Comparison of ENCODE assay signal across 2 cellular contexts in the genomic region with DNA sequence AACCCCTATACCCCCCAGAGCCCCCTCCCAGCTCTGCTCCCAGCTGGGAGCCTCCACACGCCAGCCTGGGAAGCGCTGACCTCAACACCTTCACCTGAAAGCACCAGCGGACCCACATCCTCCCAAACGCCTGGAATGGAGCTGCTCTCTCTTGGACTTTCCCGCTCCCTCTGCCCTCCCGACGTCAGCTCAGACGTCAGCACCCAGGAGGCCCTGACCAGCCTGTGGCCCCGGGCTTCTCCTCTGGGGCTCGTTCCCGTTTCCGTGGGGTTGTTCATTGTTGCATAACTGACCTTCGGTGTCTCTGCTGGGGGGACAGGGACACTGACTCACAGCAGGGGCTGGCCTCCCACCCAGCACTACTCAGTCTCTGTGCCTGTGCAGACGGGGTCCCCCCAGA.
TF ChIP-seq lines count a peak whose summit lies in the region.

No MANE protein-coding gene starts in this region.

TF ChIP-seq in K562, 482 proteins besides CTCF, POLR2A, EP300 and RAD21:
- TF ChIP-seq, protein P1, sequence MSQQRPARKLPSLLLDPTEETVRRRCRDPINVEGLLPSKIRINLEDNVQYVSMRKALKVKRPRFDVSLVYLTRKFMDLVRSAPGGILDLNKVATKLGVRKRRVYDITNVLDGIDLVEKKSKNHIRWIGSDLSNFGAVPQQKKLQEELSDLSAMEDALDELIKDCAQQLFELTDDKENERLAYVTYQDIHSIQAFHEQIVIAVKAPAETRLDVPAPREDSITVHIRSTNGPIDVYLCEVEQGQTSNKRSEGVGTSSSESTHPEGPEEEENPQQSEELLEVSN (IDR thresholded peaks at IDR 0.05; ENCODE audit: borderline replicate concordance in 1 of 2, extremely low read depth in 1 of 2, insufficient read depth in 1 of 2, insufficient read length in 1 of 2, low read depth in 1 of 2, low read length in 1 of 2, poor library complexity in 1 of 2, severe bottlenecking in 1 of 2), result peak in 1 of 2 experiments; percentile 48
- no peak for TF ChIP-seq NCOA1 (IDR thresholded peaks at IDR 0.05; ENCODE audit: low read depth)

TF ChIP-seq in HepG2, 621 proteins besides CTCF, POLR2A, EP300 and RAD21:
- no peak for TF ChIP-seq STAT5B (CRISPR knock-in tag; IDR thresholded peaks at IDR 0.05)
- TF ChIP-seq, protein P2, sequence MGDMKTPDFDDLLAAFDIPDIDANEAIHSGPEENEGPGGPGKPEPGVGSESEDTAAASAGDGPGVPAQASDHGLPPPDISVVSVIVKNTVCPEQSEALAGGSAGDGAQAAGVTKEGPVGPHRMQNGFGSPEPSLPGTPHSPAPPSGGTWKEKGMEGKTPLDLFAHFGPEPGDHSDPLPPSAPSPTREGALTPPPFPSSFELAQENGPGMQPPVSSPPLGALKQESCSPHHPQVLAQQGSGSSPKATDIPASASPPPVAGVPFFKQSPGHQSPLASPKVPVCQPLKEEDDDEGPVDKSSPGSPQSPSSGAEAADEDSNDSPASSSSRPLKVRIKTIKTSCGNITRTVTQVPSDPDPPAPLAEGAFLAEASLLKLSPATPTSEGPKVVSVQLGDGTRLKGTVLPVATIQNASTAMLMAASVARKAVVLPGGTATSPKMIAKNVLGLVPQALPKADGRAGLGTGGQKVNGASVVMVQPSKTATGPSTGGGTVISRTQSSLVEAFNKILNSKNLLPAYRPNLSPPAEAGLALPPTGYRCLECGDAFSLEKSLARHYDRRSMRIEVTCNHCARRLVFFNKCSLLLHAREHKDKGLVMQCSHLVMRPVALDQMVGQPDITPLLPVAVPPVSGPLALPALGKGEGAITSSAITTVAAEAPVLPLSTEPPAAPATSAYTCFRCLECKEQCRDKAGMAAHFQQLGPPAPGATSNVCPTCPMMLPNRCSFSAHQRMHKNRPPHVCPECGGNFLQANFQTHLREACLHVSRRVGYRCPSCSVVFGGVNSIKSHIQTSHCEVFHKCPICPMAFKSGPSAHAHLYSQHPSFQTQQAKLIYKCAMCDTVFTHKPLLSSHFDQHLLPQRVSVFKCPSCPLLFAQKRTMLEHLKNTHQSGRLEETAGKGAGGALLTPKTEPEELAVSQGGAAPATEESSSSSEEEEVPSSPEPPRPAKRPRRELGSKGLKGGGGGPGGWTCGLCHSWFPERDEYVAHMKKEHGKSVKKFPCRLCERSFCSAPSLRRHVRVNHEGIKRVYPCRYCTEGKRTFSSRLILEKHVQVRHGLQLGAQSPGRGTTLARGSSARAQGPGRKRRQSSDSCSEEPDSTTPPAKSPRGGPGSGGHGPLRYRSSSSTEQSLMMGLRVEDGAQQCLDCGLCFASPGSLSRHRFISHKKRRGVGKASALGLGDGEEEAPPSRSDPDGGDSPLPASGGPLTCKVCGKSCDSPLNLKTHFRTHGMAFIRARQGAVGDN (CRISPR knock-in tag; IDR thresholded peaks at IDR 0.05), result 0 out of 2 replicates have a peak, but pooled peaks have one; percentile 7
- TF ChIP-seq, protein P3, sequence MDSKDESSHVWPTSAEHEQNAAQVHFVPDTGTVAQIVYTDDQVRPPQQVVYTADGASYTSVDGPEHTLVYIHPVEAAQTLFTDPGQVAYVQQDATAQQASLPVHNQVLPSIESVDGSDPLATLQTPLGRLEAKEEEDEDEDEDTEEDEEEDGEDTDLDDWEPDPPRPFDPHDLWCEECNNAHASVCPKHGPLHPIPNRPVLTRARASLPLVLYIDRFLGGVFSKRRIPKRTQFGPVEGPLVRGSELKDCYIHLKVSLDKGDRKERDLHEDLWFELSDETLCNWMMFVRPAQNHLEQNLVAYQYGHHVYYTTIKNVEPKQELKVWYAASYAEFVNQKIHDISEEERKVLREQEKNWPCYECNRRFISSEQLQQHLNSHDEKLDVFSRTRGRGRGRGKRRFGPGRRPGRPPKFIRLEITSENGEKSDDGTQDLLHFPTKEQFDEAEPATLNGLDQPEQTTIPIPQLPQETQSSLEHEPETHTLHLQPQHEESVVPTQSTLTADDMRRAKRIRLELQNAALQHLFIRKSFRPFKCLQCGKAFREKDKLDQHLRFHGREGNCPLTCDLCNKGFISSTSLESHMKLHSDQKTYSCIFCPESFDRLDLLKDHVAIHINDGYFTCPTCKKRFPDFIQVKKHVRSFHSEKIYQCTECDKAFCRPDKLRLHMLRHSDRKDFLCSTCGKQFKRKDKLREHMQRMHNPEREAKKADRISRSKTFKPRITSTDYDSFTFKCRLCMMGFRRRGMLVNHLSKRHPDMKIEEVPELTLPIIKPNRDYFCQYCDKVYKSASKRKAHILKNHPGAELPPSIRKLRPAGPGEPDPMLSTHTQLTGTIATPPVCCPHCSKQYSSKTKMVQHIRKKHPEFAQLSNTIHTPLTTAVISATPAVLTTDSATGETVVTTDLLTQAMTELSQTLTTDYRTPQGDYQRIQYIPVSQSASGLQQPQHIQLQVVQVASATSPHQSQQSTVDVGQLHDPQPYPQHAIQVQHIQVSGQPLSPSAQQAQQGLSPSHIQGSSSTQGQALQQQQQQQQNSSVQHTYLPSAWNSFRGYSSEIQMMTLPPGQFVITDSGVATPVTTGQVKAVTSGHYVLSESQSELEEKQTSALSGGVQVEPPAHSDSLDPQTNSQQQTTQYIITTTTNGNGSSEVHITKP (CRISPR knock-in tag; IDR thresholded peaks at IDR 0.05; ENCODE audit: low read depth), result no peak
- TF ChIP-seq, protein P4, sequence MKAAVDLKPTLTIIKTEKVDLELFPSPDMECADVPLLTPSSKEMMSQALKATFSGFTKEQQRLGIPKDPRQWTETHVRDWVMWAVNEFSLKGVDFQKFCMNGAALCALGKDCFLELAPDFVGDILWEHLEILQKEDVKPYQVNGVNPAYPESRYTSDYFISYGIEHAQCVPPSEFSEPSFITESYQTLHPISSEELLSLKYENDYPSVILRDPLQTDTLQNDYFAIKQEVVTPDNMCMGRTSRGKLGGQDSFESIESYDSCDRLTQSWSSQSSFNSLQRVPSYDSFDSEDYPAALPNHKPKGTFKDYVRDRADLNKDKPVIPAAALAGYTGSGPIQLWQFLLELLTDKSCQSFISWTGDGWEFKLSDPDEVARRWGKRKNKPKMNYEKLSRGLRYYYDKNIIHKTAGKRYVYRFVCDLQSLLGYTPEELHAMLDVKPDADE (CRISPR knock-in tag; IDR thresholded peaks at IDR 0.05), result no peak
